Comparison of ENCODE assay signal across 8 cellular contexts in the genomic region with DNA sequence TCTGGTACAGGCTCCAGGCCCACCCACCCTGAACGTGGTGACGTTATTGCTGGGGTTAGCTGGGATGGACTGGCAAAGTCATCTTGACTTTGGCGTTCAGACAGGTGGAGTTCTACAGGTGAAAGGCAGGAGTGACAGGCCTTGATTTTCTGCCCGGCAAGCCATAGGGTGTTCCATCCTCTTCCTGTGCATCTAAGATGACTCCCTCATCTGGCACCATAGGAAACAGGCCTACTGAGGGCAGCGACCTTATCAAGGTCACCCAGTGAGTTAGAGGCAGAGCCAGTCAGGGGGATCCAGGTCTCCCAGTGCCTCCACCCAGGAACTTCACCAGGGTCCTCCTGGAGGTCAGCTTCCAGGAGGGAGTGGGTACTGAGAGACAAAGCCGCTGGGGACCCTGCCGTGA. TPM values are rescaled to one million over a fixed set of nuclear protein-coding genes. Genes with fewer than 3 reads are reported as not detected.
DNase-seq lines count a peak whose midpoint lies in the region; ATAC-seq and TF ChIP-seq lines count a peak whose summit lies in the region.

No MANE protein-coding gene starts in this region.

- peak overlapping the region; percentile 82 for H3K4me3 ChIP-seq in HEK293 (ENCODE audit: low read depth, low read length)
- peak overlapping the region; percentile 89 for H3K4me3 ChIP-seq in iPS-11a (ENCODE audit: low read depth, low read length)

- TF ChIP-seq CTCF in HEK293 (tag by site-specific recombination; IDR thresholded peaks at IDR 0.05): no peak

- H3K4me3 Mint-ChIP-seq in activated T-helper 17 cell treated with anti-CD3 and anti-CD28 coated beads, Interleukin-2, amount 50 U/mL, for 72 hours: peak overlapping the region; percentile 97
- H3K4me3 Mint-ChIP-seq in stimulated activated memory B cell treated with anti-CD40 and anti-IgM and Interleukin-4, amounts not matched to agents 10 μg/mL and 1 μg/mL and 100 μg/mL, for 72 hours: peak overlapping the region; percentile 94

- H3K4me1 ChIP-seq in HEK293 (ENCODE audit: control insufficient read depth, insufficient read depth, low read length): 0 out of 2 replicates have a peak, but pooled peaks cover 3% of the 10 kb centered on the region

- peaks cover 60% of the 10 kb centered on the region for H3K36me3 Mint-ChIP-seq in activated T-helper 17 cell treated with anti-CD3 and anti-CD28 coated beads, Interleukin-2, amount 50 U/mL, for 72 hours (ENCODE audit: low read depth)
- H3K36me3 Mint-ChIP-seq in stimulated activated memory B cell treated with anti-CD40 and anti-IgM and Interleukin-4, amounts not matched to agents 10 μg/mL and 1 μg/mL and 100 μg/mL, for 72 hours: no peaks in the 10 kb centered on the region

- peak overlapping the region; percentile 94 for H3K27ac Mint-ChIP-seq in activated T-helper 17 cell treated with anti-CD3 and anti-CD28 coated beads, Interleukin-2, amount 50 U/mL, for 72 hours
- peak overlapping the region; percentile 90 for H3K27ac Mint-ChIP-seq in stimulated activated memory B cell treated with anti-CD40 and anti-IgM and Interleukin-4, amounts not matched to agents 10 μg/mL and 1 μg/mL and 100 μg/mL, for 72 hours

- H3K27me3 Mint-ChIP-seq in activated T-helper 17 cell treated with anti-CD3 and anti-CD28 coated beads, Interleukin-2, amount 50 U/mL, for 72 hours: no peaks in the 10 kb centered on the region
- H3K27me3 Mint-ChIP-seq in stimulated activated memory B cell treated with anti-CD40 and anti-IgM and Interleukin-4, amounts not matched to agents 10 μg/mL and 1 μg/mL and 100 μg/mL, for 72 hours: no peaks in the 10 kb centered on the region

- CTCF ChIA-PET in HEK293 (lab: Yijun Ruan, JAX): interaction anchor here (1.2 kb wide), 1 partner anchor 71 kb away, joined by 5 read pairs; no protein-coding TSS in a partner anchor

- ATAC-seq in activated T-helper 17 cell treated with anti-CD3 and anti-CD28 coated beads, Interleukin-2, amount 50 U/mL, for 72 hours (replicated peaks): no peak
- ATAC-seq in stimulated activated memory B cell treated with anti-CD40 and anti-IgM and Interleukin-4, amounts not matched to agents 10 μg/mL and 1 μg/mL and 100 μg/mL, for 72 hours: no peak
- ATAC-seq in GM21360 (IDR thresholded peaks at IDR 0.05; ENCODE audit: unreplicated experiment): no peak

- peaks cover 27% of the 10 kb centered on the region for H3K4me1 Mint-ChIP-seq in activated T-helper 17 cell treated with anti-CD3 and anti-CD28 coated beads, Interleukin-2, amount 50 U/mL, for 72 hours
- H3K4me1 Mint-ChIP-seq in stimulated activated memory B cell treated with anti-CD40 and anti-IgM and Interleukin-4, amounts not matched to agents 10 μg/mL and 1 μg/mL and 100 μg/mL, for 72 hours: peaks cover 36% of the 10 kb centered on the region

- no peak overlapping the region for H3K27ac ChIP-seq in HEK293 (ENCODE audit: extremely low read depth, low read depth, low read length)

- no peaks in the 10 kb centered on the region for H3K9me3 ChIP-seq in HEK293 (ENCODE audit: control insufficient read depth, insufficient read depth, low read depth, low read length)

- POLR2A ChIA-PET in HEK293 (lab: Yijun Ruan, JAX): interaction anchor here (0.5 to 1.4 kb wide), 4 partner anchors 13 to 69 kb away, joined by 3 to 6 read pairs (median 4); partner anchors contain the start of gene HK1

- no peaks in the 10 kb centered on the region for H3K9me3 Mint-ChIP-seq in activated T-helper 17 cell treated with anti-CD3 and anti-CD28 coated beads, Interleukin-2, amount 50 U/mL, for 72 hours
- H3K9me3 Mint-ChIP-seq in stimulated activated memory B cell treated with anti-CD40 and anti-IgM and Interleukin-4, amounts not matched to agents 10 μg/mL and 1 μg/mL and 100 μg/mL, for 72 hours: no peaks in the 10 kb centered on the region

- DNase-seq in NCI-H1048 (lab: John Stamatoyannopoulos, UW): no peak
- no peak for DNase-seq in UCSD-AML1 (lab: John Stamatoyannopoulos, UW; ENCODE audit: unreplicated experiment)
- no peak for DNase-seq in germinal center (ENCODE audit: low spot score)

- no peaks in the 10 kb centered on the region for H3K36me3 ChIP-seq in HEK293 (ENCODE audit: control insufficient read depth in 2 of 2, insufficient read depth in 1 of 2, low read length in 2 of 2)

TF ChIP-seq in HEK293, 187 proteins besides CTCF, POLR2A, EP300 and RAD21:
- TF ChIP-seq GLIS1 (tag by site-specific recombination; IDR thresholded peaks at IDR 0.05) (peak; percentile 69), ZIC2 (tag by site-specific recombination; IDR thresholded peaks at IDR 0.05) (peak; percentile 83), SCRT2 (tag by site-specific recombination; IDR thresholded peaks at IDR 0.05) (peak; percentile 98), SCRT1 (tag by site-specific recombination; IDR thresholded peaks at IDR 0.05; ENCODE audit: borderline replicate concordance) (peak; percentile 97), ZNF629 (tag by site-specific recombination; IDR thresholded peaks at IDR 0.05) (no peak), HOXC10 (CRISPR knock-in tag; IDR thresholded peaks at IDR 0.05) (no peak)

RNA-seq across cellular contexts. Expression of gene HK1, which starts 41.6 kb away (rescaled TPM):
- 100 to 1,000 TPM; 216 to 221 TPM for total RNA-seq in activated T-helper 17 cell treated with anti-CD3 and anti-CD28 coated beads, Interleukin-2, amount 50 U/mL, for 72 hours
